Comparison of ENCODE assay signal across 8 cellular contexts in genomic region chr2:207711750-207712487, GRCh38. TPM values are rescaled to one million over a fixed set of nuclear protein-coding genes. Genes with fewer than 3 reads are reported as not detected.
DNase-seq lines count a peak whose midpoint lies in the region; ATAC-seq and TF ChIP-seq lines count a peak whose summit lies in the region.

No MANE protein-coding gene starts in this region.

- TF ChIP-seq CTCF in osteocyte (IDR thresholded peaks at IDR 0.05) (no peak), tibial nerve (IDR thresholded peaks at IDR 0.05) (no peak)

- H3K27ac Mint-ChIP-seq in osteocyte (ENCODE audit: unreplicated experiment) = peak overlapping the region; percentile 90

- H3K4me1 Mint-ChIP-seq in osteocyte (ENCODE audit: unreplicated experiment) = peaks cover 16% of the 10 kb centered on the region

- no peaks in the 10 kb centered on the region for H3K9me3 Mint-ChIP-seq in osteocyte (ENCODE audit: unreplicated experiment)

- DNase-seq in SHP77 (lab: John Stamatoyannopoulos, UW) (peak; percentile 11 to 53), SHP77 treated with DMSO at 0.1 percent for 48 hours (lab: John Stamatoyannopoulos, UW) (no peak), NCI-H748 treated with DMSO at 0.1 percent for 48 hours (lab: John Stamatoyannopoulos, UW) (peak; percentile 61), foreskin melanocyte (peak; percentile 11), osteocyte (ENCODE audit: extremely low spot score, unreplicated experiment) (peak; percentile 89), tibial nerve (ENCODE audit: low spot score in 2 of 2) (peak in 1 of 2 donors; percentile 10)
- peak; percentile 28 for DNase-seq in activated T-helper 9 cell treated with anti-CD3 and anti-CD28 coated beads, Interleukin-2, amount 50 U/mL, for 16 hours (ENCODE audit: low read depth)

- WGBS in tibial nerve, 2 donors = 0 to 1% methylated on average over 19 to 62 of the region's 67 CpGs

- peak overlapping the region; percentile 50 to 91 (median 88) for H3K27ac ChIP-seq in tibial nerve

- no peaks in the 10 kb centered on the region for H3K27me3 Mint-ChIP-seq in osteocyte (ENCODE audit: unreplicated experiment)

- no peaks in the 10 kb centered on the region for H3K36me3 ChIP-seq in tibial nerve

- peak overlapping the region; percentile 85 for H3K4me3 Mint-ChIP-seq in osteocyte (ENCODE audit: unreplicated experiment)

- H3K36me3 Mint-ChIP-seq in osteocyte (ENCODE audit: unreplicated experiment) = peaks cover 2% of the 10 kb centered on the region

- no peaks in the 10 kb centered on the region for H3K9me3 ChIP-seq in tibial nerve

- ATAC-seq in HG02970 (IDR thresholded peaks at IDR 0.05; ENCODE audit: low FRiP score, unreplicated experiment) = peak; percentile 19

- TF ChIP-seq POLR2A in tibial nerve (IDR thresholded peaks at IDR 0.05) = no peak

- H3K27me3 ChIP-seq in tibial nerve = no peaks in the 10 kb centered on the region

- TF ChIP-seq EP300 in tibial nerve (IDR thresholded peaks at IDR 0.05) = peak in 1 of 2 donors; percentile 8

- H3K4me1 ChIP-seq in tibial nerve = peaks cover 0 to 27% (median 17%) of the 10 kb centered on the region in 4 donors

- H3K4me3 ChIP-seq in tibial nerve = peak overlapping the region; percentile 78 to 92 (median 84)

RNA-seq across cellular contexts. Expression of gene CCNYL1, which starts 0.5 kb away (rescaled TPM):
- total RNA-seq in osteocyte = 16.0 and 16.8 TPM in 2 replicates
- total RNA-seq in tibial nerve = 10 to 100 TPM in 3 of 4 donors, 1 to 10 TPM in 1; 9.4 to 15.9 (median 13.1) TPM

RNA-seq across cellular contexts. Expression of gene FZD5, which starts 57.8 kb away (rescaled TPM):
- 1.8 and 2.1 TPM in 2 replicates for total RNA-seq in osteocyte
- 1 to 10 TPM; 5.2 to 7.6 (median 6.7) TPM for total RNA-seq in tibial nerve
